In the genomic region with DNA sequence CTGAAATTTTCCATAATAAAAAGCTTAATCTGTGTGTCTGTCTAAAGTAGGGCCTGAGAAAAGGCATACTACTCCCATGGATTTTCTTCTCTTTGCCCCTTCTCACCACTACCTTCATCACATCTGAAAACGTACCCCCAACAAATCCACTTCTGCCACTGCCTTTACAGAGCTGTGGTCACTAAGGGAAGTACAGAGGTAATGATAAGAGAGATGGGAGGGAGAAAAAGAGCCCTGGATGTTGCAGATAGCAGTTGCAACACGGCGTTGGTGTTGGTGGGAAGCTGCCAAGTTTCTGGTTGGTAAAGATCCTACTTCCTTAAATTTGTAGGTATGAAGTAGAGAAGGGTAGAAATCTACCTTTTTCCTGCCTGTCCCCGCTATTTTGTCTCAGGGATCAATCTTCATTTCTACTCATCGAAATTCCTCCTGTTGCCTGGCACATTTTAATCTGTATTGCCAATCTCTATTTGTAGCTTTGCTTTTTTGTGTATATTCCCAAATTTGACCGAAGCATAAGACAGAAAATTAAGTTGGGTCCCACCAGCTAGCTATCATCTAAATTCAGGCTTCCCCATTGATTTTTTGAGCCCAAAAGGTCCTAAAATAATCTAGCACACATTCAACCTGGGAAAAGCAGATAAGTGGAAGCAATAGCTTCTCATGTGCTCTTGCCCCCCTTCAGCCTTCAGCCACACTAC, we compare ENCODE assay signal across 1 cellular context.
TF ChIP-seq lines count a peak whose summit lies in the region.

No MANE protein-coding gene starts in this region.

TF ChIP-seq in K562, 482 proteins besides CTCF, POLR2A, EP300 and RAD21 (continued from another document and continues in another):
- TF ChIP-seq ZNF655 (CRISPR knock-in tag; IDR thresholded peaks at IDR 0.05) (no peak), MAFK (IDR thresholded peaks at IDR 0.05; ENCODE audit: low read length) (no peak), NR2C2 (CRISPR knock-in tag; IDR thresholded peaks at IDR 0.05) (no peak), NR2C2 (tag; IDR thresholded peaks at IDR 0.05) (0 out of 2 replicates have a peak, but pooled peaks have one; percentile 13), KLF16 (IDR thresholded peaks at IDR 0.05) (peak; percentile 95), RBM22 (IDR thresholded peaks at IDR 0.05; ENCODE audit: low read depth, low read length, poor library complexity, severe bottlenecking) (no peak), NUFIP1 (IDR thresholded peaks at IDR 0.05; ENCODE audit: partially characterized antibody) (no peak), ZNF707 (CRISPR knock-in tag; conservative IDR thresholded peaks at IDR 0.05) (no peak), ZNF232 (CRISPR knock-in tag; IDR thresholded peaks at IDR 0.05) (no peak), HNRNPL (IDR thresholded peaks at IDR 0.05; ENCODE audit: low read depth, low read length) (no peak), COPS2 (conservative IDR thresholded peaks at IDR 0.05) (no peak), JUND (IDR thresholded peaks at IDR 0.05; ENCODE audit: borderline replicate concordance, low read depth, low read length) (peak; percentile 70), JUND (tag; IDR thresholded peaks at IDR 0.05; ENCODE audit: borderline replicate concordance, low read depth, low read length) (peak; percentile 42; the same call in 1 of the 3 replicates), ZNF318 (IDR thresholded peaks at IDR 0.05; ENCODE audit: borderline replicate concordance in 1 of 2, low read depth in 1 of 2) (no peak; a peak in 1 of 4 replicates), SAFB2 (IDR thresholded peaks at IDR 0.05; ENCODE audit: borderline replicate concordance, low read depth, low read length, severe bottlenecking) (no peak), YBX1 (IDR thresholded peaks at IDR 0.05) (no peak), TAF9B (IDR thresholded peaks at IDR 0.05; ENCODE audit: partially characterized antibody) (no peak), ZNF347 (CRISPR knock-in tag; IDR thresholded peaks at IDR 0.05; ENCODE audit: low read depth) (no peak), TEAD1 (CRISPR knock-in tag; IDR thresholded peaks at IDR 0.05) (peak in 1 of 2 experiments; percentile 59; a peak in 1 of 4 replicates), FOS (IDR thresholded peaks at IDR 0.05; ENCODE audit: extremely low read depth, insufficient read length) (no peak), ZBTB7A (IDR thresholded peaks at IDR 0.05; ENCODE audit: borderline replicate concordance, control insufficient read depth, low read depth, low read length) (no peak), GABPA (tag; conservative IDR thresholded peaks at IDR 0.05; ENCODE audit: low read depth) (no peak), TCF7L2 (IDR thresholded peaks at IDR 0.05; ENCODE audit: low read depth, low read length) (no peak), KDM4B (IDR thresholded peaks at IDR 0.05; ENCODE audit: borderline replicate concordance in 2 of 2, low read depth in 1 of 2) (no peak), CBX1 (IDR thresholded peaks at IDR 0.05; ENCODE audit: low read depth) (no peak), EWSR1 (IDR thresholded peaks at IDR 0.05; ENCODE audit: borderline replicate concordance, low read depth, partially characterized antibody) (no peak), CXXC5 (CRISPR knock-in tag; IDR thresholded peaks at IDR 0.05) (peak; percentile 65), TFAM (CRISPR knock-in tag; conservative IDR thresholded peaks at IDR 0.05) (no peak), KLF13 (tag; IDR thresholded peaks at IDR 0.05; ENCODE audit: borderline replicate concordance, low read depth) (no peak), PHF20 (IDR thresholded peaks at IDR 0.05; ENCODE audit: partially characterized antibody) (no peak), ETV6 (IDR thresholded peaks at IDR 0.05; ENCODE audit: borderline replicate concordance in 1 of 2, low read depth in 2 of 2, low read length in 1 of 2) (peak; percentile 52 to 83; a peak in 2 of 4 replicates), ETV6 (CRISPR knock-in tag; IDR thresholded peaks at IDR 0.05; ENCODE audit: borderline replicate concordance) (no peak), SMARCA5 (IDR thresholded peaks at IDR 0.05) (no peak), NCOA2 (IDR thresholded peaks at IDR 0.05; ENCODE audit: partially characterized antibody in 2 of 2) (peak in 1 of 2 experiments; percentile 37), USF1 (CRISPR knock-in tag; IDR thresholded peaks at IDR 0.05) (no peak), MYC (IDR thresholded peaks at IDR 0.05; ENCODE audit: low read depth, low read length) (peak; percentile 48; the same call in 1 of the 2 replicates), MYC (CRISPR knock-in tag; IDR thresholded peaks at IDR 0.05; ENCODE audit: borderline replicate concordance, low read depth) (no peak), NFRKB (IDR thresholded peaks at IDR 0.05; ENCODE audit: low read depth) (no peak)
- TF ChIP-seq, protein P1, sequence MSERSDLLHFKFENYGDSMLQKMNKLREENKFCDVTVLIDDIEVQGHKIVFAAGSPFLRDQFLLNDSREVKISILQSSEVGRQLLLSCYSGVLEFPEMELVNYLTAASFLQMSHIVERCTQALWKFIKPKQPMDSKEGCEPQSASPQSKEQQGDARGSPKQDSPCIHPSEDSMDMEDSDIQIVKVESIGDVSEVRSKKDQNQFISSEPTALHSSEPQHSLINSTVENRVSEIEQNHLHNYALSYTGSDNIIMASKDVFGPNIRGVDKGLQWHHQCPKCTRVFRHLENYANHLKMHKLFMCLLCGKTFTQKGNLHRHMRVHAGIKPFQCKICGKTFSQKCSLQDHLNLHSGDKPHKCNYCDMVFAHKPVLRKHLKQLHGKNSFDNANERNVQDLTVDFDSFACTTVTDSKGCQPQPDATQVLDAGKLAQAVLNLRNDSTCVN (CRISPR knock-in tag; IDR thresholded peaks at IDR 0.05) = no peak
- TF ChIP-seq, protein P2, sequence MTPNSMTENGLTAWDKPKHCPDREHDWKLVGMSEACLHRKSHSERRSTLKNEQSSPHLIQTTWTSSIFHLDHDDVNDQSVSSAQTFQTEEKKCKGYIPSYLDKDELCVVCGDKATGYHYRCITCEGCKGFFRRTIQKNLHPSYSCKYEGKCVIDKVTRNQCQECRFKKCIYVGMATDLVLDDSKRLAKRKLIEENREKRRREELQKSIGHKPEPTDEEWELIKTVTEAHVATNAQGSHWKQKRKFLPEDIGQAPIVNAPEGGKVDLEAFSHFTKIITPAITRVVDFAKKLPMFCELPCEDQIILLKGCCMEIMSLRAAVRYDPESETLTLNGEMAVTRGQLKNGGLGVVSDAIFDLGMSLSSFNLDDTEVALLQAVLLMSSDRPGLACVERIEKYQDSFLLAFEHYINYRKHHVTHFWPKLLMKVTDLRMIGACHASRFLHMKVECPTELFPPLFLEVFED (CRISPR knock-in tag; conservative IDR thresholded peaks at IDR 0.05) = peak; percentile 80
- TF ChIP-seq, protein P3, sequence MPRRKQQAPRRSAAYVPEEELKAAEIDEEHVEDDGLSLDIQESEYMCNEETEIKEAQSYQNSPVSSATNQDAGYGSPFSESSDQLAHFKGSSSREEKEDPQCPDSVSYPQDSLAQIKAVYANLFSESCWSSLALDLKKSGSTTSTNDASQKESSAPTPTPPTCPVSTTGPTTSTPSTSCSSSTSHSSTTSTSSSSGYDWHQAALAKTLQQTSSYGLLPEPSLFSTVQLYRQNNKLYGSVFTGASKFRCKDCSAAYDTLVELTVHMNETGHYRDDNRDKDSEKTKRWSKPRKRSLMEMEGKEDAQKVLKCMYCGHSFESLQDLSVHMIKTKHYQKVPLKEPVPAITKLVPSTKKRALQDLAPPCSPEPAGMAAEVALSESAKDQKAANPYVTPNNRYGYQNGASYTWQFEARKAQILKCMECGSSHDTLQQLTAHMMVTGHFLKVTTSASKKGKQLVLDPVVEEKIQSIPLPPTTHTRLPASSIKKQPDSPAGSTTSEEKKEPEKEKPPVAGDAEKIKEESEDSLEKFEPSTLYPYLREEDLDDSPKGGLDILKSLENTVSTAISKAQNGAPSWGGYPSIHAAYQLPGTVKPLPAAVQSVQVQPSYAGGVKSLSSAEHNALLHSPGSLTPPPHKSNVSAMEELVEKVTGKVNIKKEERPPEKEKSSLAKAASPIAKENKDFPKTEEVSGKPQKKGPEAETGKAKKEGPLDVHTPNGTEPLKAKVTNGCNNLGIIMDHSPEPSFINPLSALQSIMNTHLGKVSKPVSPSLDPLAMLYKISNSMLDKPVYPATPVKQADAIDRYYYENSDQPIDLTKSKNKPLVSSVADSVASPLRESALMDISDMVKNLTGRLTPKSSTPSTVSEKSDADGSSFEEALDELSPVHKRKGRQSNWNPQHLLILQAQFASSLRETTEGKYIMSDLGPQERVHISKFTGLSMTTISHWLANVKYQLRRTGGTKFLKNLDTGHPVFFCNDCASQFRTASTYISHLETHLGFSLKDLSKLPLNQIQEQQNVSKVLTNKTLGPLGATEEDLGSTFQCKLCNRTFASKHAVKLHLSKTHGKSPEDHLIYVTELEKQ (CRISPR knock-in tag; IDR thresholded peaks at IDR 0.05) = 0 out of 2 replicates have a peak, but pooled peaks have one; percentile 25
- TF ChIP-seq, protein P4, sequence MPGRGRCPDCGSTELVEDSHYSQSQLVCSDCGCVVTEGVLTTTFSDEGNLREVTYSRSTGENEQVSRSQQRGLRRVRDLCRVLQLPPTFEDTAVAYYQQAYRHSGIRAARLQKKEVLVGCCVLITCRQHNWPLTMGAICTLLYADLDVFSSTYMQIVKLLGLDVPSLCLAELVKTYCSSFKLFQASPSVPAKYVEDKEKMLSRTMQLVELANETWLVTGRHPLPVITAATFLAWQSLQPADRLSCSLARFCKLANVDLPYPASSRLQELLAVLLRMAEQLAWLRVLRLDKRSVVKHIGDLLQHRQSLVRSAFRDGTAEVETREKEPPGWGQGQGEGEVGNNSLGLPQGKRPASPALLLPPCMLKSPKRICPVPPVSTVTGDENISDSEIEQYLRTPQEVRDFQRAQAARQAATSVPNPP (IDR thresholded peaks at IDR 0.05; ENCODE audit: borderline replicate concordance, insufficient read depth, insufficient read length) = no peak
- TF ChIP-seq, protein P5, sequence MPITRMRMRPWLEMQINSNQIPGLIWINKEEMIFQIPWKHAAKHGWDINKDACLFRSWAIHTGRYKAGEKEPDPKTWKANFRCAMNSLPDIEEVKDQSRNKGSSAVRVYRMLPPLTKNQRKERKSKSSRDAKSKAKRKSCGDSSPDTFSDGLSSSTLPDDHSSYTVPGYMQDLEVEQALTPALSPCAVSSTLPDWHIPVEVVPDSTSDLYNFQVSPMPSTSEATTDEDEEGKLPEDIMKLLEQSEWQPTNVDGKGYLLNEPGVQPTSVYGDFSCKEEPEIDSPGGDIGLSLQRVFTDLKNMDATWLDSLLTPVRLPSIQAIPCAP (CRISPR knock-in tag; IDR thresholded peaks at IDR 0.05; ENCODE audit: borderline replicate concordance) = no peak
